In genomic region chr3:142355692-142356091, GRCh38 we compare ENCODE assay signal across 25 cellular contexts.
DNase-seq lines count a peak whose midpoint lies in the region; ATAC-seq lines count a peak whose summit lies in the region.
"Had no signal": no experiment of that assay in that cellular context is flagged by ENCODE, and none has a peak within 500 bp of the region (broad histone marks: within the 10 kb centered on the region; RNA-seq: fewer than 3 reads in every experiment).

No MANE protein-coding gene starts in this region.

- H3K4me3 Mint-ChIP-seq in stimulated activated naive B cell treated with anti-CD40 and anti-IgM and Interleukin-4, amounts not matched to agents 10 μg/mL and 1 μg/mL and 100 μg/mL, for 72 hours = no peak overlapping the region
- H3K4me3 Mint-ChIP-seq: activated CD4-positive, alpha-beta T cell treated with anti-CD3 and anti-CD28 coated beads, Interleukin-2, amount 10 ng/mL, durations not matched to agents 24 days and 14 days; activated CD8-positive, alpha-beta memory T cell treated with anti-CD3 and anti-CD28 coated beads, Interleukin-2, amount 10 ng/mL, durations not matched to agents 7 days and 5 days; activated T-helper 1 cell treated with anti-CD3 and anti-CD28 coated beads, Interleukin-12 subunit alpha, Interleukin-12 subunit beta, Interleukin-2, Interleukin-4 antibody, amounts not matched to agents 30 ng/mL and 10 ng/mL and 1 ng/mL, durations not matched to agents 14 hours and 24 hours and 36 hours; CD8-positive, alpha-beta T cell; nephron; T-helper 17 cell had no signal

- H3K27me3 Mint-ChIP-seq in stimulated activated naive B cell treated with anti-CD40 and anti-IgM and Interleukin-4, amounts not matched to agents 10 μg/mL and 1 μg/mL and 100 μg/mL, for 72 hours = no peaks in the 10 kb centered on the region
- H3K27me3 Mint-ChIP-seq: activated CD4-positive, alpha-beta T cell treated with anti-CD3 and anti-CD28 coated beads, Interleukin-2, amount 10 ng/mL, durations not matched to agents 24 days and 14 days; activated CD8-positive, alpha-beta memory T cell treated with anti-CD3 and anti-CD28 coated beads, Interleukin-2, amount 10 ng/mL, durations not matched to agents 7 days and 5 days; T-helper 17 cell had no signal

- peaks cover 0 to 1% of the 10 kb centered on the region in 2 donors for H3K9me3 Mint-ChIP-seq in stimulated activated naive B cell treated with anti-CD40 and anti-IgM and Interleukin-4, amounts not matched to agents 10 μg/mL and 1 μg/mL and 100 μg/mL, for 72 hours
- H3K9me3 Mint-ChIP-seq: activated CD4-positive, alpha-beta T cell treated with anti-CD3 and anti-CD28 coated beads, Interleukin-2, amount 10 ng/mL, durations not matched to agents 24 days and 14 days; activated naive CD4-positive, alpha-beta T cell treated with anti-CD3 and anti-CD28 coated beads, Interleukin-2, amount 50 U/mL, for 72 hours; activated T-helper 1 cell treated with anti-CD3 and anti-CD28 coated beads, Interleukin-12 subunit alpha, Interleukin-12 subunit beta, Interleukin-2, Interleukin-4 antibody, amounts not matched to agents 30 ng/mL and 10 ng/mL and 1 ng/mL, durations not matched to agents 14 hours and 24 hours and 36 hours; CD8-positive, alpha-beta T cell; nephron had no signal

- H3K4me1 Mint-ChIP-seq in stimulated activated naive B cell treated with anti-CD40 and anti-IgM and Interleukin-4, amounts not matched to agents 10 μg/mL and 1 μg/mL and 100 μg/mL, for 72 hours = peaks cover 7 to 18% of the 10 kb centered on the region in 2 donors
- H3K4me1 Mint-ChIP-seq: activated CD4-positive, alpha-beta T cell treated with anti-CD3 and anti-CD28 coated beads, Interleukin-2, amount 10 ng/mL, durations not matched to agents 24 days and 14 days; activated CD8-positive, alpha-beta memory T cell treated with anti-CD3 and anti-CD28 coated beads, Interleukin-2, amount 10 ng/mL, durations not matched to agents 7 days and 5 days; nephron had no signal

- peak; percentile 53 for ATAC-seq in GM21619 (IDR thresholded peaks at IDR 0.05; ENCODE audit: unreplicated experiment)
- peak; percentile 63 for ATAC-seq in HG03342 (IDR thresholded peaks at IDR 0.05; ENCODE audit: unreplicated experiment)
- ATAC-seq in stimulated activated naive B cell treated with anti-CD40 and anti-IgM and Interleukin-4, amounts not matched to agents 10 μg/mL and 1 μg/mL and 100 μg/mL, for 72 hours (replicated peaks) = peak; percentile 70 to 77
- ATAC-seq: activated CD8-positive, alpha-beta memory T cell treated with anti-CD3 and anti-CD28 coated beads, Interleukin-2, amount 10 ng/mL, durations not matched to agents 7 days and 5 days; activated naive CD4-positive, alpha-beta T cell treated with anti-CD3 and anti-CD28 coated beads, Interleukin-2, amount 50 U/mL, for 72 hours; CD8-positive, alpha-beta T cell; foreskin keratinocyte; T-helper 17 cell; upper lobe of right lung had no signal

- H3K27ac Mint-ChIP-seq in stimulated activated naive B cell treated with anti-CD40 and anti-IgM and Interleukin-4, amounts not matched to agents 10 μg/mL and 1 μg/mL and 100 μg/mL, for 72 hours = no peak overlapping the region
- H3K27ac Mint-ChIP-seq: activated CD4-positive, alpha-beta T cell treated with anti-CD3 and anti-CD28 coated beads, Interleukin-2, amount 10 ng/mL, durations not matched to agents 24 days and 14 days; activated CD8-positive, alpha-beta memory T cell treated with anti-CD3 and anti-CD28 coated beads, Interleukin-2, amount 10 ng/mL, durations not matched to agents 7 days and 5 days; activated naive CD4-positive, alpha-beta T cell treated with anti-CD3 and anti-CD28 coated beads, Interleukin-2, amount 50 U/mL, for 72 hours; activated T-helper 1 cell treated with anti-CD3 and anti-CD28 coated beads, Interleukin-12 subunit alpha, Interleukin-12 subunit beta, Interleukin-2, Interleukin-4 antibody, amounts not matched to agents 30 ng/mL and 10 ng/mL and 1 ng/mL, durations not matched to agents 14 hours and 24 hours and 36 hours; CD8-positive, alpha-beta T cell; nephron; T-helper 17 cell had no signal

- peak; percentile 2 for DNase-seq in SIG-M5 treated with dmso at 0.1 percent for 504 hours (lab: John Stamatoyannopoulos, UW; ENCODE audit: unreplicated experiment)
- DNase-seq in SIG-M5 (lab: John Stamatoyannopoulos, UW) = no peak
- no peak for DNase-seq in stimulated activated naive B cell treated with anti-CD40 and anti-IgM and Interleukin-4, amounts not matched to agents 10 μg/mL and 1 μg/mL and 100 μg/mL, for 72 hours
- no peak for DNase-seq in middle frontal gyrus (ENCODE audit: extremely low spot score, low spot score)
- DNase-seq in D341Med (ENCODE audit: low spot score) = no peak
- DNase-seq in NCI-H510A (lab: John Stamatoyannopoulos, UW) = no peak
- DNase-seq: 8988T; activated CD4-positive, alpha-beta T cell treated with anti-CD3 and anti-CD28 coated beads, Interleukin-2, amount 10 ng/mL, durations not matched to agents 24 days and 14 days; activated CD8-positive, alpha-beta memory T cell treated with anti-CD3 and anti-CD28 coated beads, Interleukin-2, amount 10 ng/mL, durations not matched to agents 7 days and 5 days; AML-193; CD8-positive, alpha-beta T cell; erythroblast; foreskin keratinocyte; NCI-H1417; Peyer's patch; sigmoid colon; stimulated activated CD4-positive, alpha-beta T cell treated with anti-CD3 and anti-CD28 coated beads, Interleukin-15, amount 100 ng/mL, for 24 hours; stimulated activated CD8-positive, alpha-beta memory T cell treated with anti-CD3 and anti-CD28 coated beads, Interleukin-4, amount 100 ng/mL, for 48 hours; T-helper 17 cell; upper lobe of right lung had no signal

- H3K36me3 Mint-ChIP-seq in stimulated activated naive B cell treated with anti-CD40 and anti-IgM and Interleukin-4, amounts not matched to agents 10 μg/mL and 1 μg/mL and 100 μg/mL, for 72 hours = peaks cover 38 to 43% of the 10 kb centered on the region in 2 donors
